23 cellular contexts compared by ENCODE assay signal in genomic region chr3:65851827-65852226, GRCh38.
DNase-seq lines count a peak whose midpoint lies in the region; ATAC-seq, FAIRE-seq and TF ChIP-seq lines count a peak whose summit lies in the region.
"Had no signal": no experiment of that assay in that cellular context is flagged by ENCODE, and none has a peak within 500 bp of the region (broad histone marks: within the 10 kb centered on the region; RNA-seq: fewer than 3 reads in every experiment).

No MANE protein-coding gene starts in this region.

- H3K36me3 ChIP-seq in fibroblast of lung (ENCODE audit: control insufficient read depth, insufficient read depth, low read length) (no peaks in the 10 kb centered on the region), neural progenitor cell (no peaks in the 10 kb centered on the region)
- H3K36me3 ChIP-seq: HAP-1, lower lobe of right lung, uterus had no signal

- intact Hi-C loops in dorsolateral prefrontal cortex (cut with DNase I) = no loop called here

- no peak overlapping the region for H2AFZ ChIP-seq in fibroblast of lung (ENCODE audit: low read length)
- H2AFZ ChIP-seq in neural progenitor cell (replicated peaks) = no peak overlapping the region

- no peaks in the 10 kb centered on the region for H3K27me3 ChIP-seq in fibroblast of lung (ENCODE audit: control insufficient read depth, insufficient read depth, low read length)
- no peaks in the 10 kb centered on the region for H3K27me3 ChIP-seq in neural progenitor cell
- H3K27me3 ChIP-seq in dorsolateral prefrontal cortex = no peaks in the 10 kb centered on the region
- H3K27me3 ChIP-seq: uterus had no signal

- H3K4me3 ChIP-seq in fibroblast of lung (replicated peaks in 1 of 4; ENCODE audit: control extremely low read depth in 1 of 4, insufficient read depth in 1 of 4, low read depth in 3 of 4, low read length in 4 of 4) (no peak overlapping the region), neural progenitor cell (no peak overlapping the region), dorsolateral prefrontal cortex (no peak overlapping the region)
- H3K4me3 ChIP-seq: HAP-1, K562, lower lobe of right lung, smooth muscle cell, uterus had no signal

- peaks cover 3% of the 10 kb centered on the region for H3F3A ChIP-seq in neural progenitor cell (ENCODE audit: low read depth)

- H3K4me3 Mint-ChIP-seq in neural progenitor cell = no peak overlapping the region
- H3K4me3 Mint-ChIP-seq: naive thymus-derived CD4-positive, alpha-beta T cell had no signal

- H3K4me1 Mint-ChIP-seq in neural progenitor cell = peaks cover 6% of the 10 kb centered on the region

- no peak for TF ChIP-seq POLR2A in GM12892 (IDR thresholded peaks at IDR 0.05; ENCODE audit: low read depth, low read length)

- no peak overlapping the region for H3K9ac ChIP-seq in fibroblast of lung (ENCODE audit: insufficient read depth, low read length)
- no peak overlapping the region for H3K9ac ChIP-seq in neural progenitor cell

- peaks cover 3% of the 10 kb centered on the region for H3K27me3 Mint-ChIP-seq in neural progenitor cell (ENCODE audit: insufficient read depth, low read depth)

- H3K9me3 ChIP-seq in fibroblast of lung (ENCODE audit: control insufficient read depth, insufficient read depth, low read depth, low read length) (no peaks in the 10 kb centered on the region), neural progenitor cell (ENCODE audit: low read depth) (no peaks in the 10 kb centered on the region)
- H3K9me3 ChIP-seq: HAP-1, lower lobe of right lung, uterus had no signal

- H3K4me2 ChIP-seq in fibroblast of lung (ENCODE audit: extremely low read depth, insufficient read depth, low read length) (no peak overlapping the region), neural progenitor cell (no peak overlapping the region)
- H3K4me2 ChIP-seq: smooth muscle cell had no signal

- H3K27ac Mint-ChIP-seq in neural progenitor cell = peak overlapping the region; percentile 12
- H3K27ac Mint-ChIP-seq: activated naive CD4-positive, alpha-beta T cell treated with anti-CD3 and anti-CD28 coated beads, Interleukin-2, amount 50 U/mL, for 72 hours; naive thymus-derived CD4-positive, alpha-beta T cell had no signal

- H3K4me1 ChIP-seq in fibroblast of lung (ENCODE audit: control insufficient read depth, extremely low read depth, insufficient read depth, low read length) (no peaks in the 10 kb centered on the region), neural progenitor cell (no peaks in the 10 kb centered on the region)
- H3K4me1 ChIP-seq: uterus had no signal

- H3K36me3 Mint-ChIP-seq in neural progenitor cell = no peaks in the 10 kb centered on the region
- H3K36me3 Mint-ChIP-seq: activated naive CD4-positive, alpha-beta T cell treated with anti-CD3 and anti-CD28 coated beads, Interleukin-2, amount 50 U/mL, for 72 hours; naive thymus-derived CD4-positive, alpha-beta T cell had no signal

- peaks cover 3% of the 10 kb centered on the region for H4K20me1 ChIP-seq in fibroblast of lung (ENCODE audit: control insufficient read depth, extremely low read depth, insufficient read depth, low read length)
- H4K20me1 ChIP-seq in neural progenitor cell (ENCODE audit: low read depth) = peaks cover 9% of the 10 kb centered on the region

- peak; percentile 27 for FAIRE-seq in GM12892 (lab: Jason Lieb, UNC)
- FAIRE-seq: endometrium, K562 had no signal

- H3K79me2 ChIP-seq in fibroblast of lung (ENCODE audit: control insufficient read depth, insufficient read depth, low read length) (no peaks in the 10 kb centered on the region), neural progenitor cell (ENCODE audit: low read depth) (no peaks in the 10 kb centered on the region)

- H3K27ac ChIP-seq in fibroblast of lung (ENCODE audit: insufficient read depth, low read length) = no peak overlapping the region
- H3K27ac ChIP-seq in neural progenitor cell = no peak overlapping the region
- no peak overlapping the region for H3K27ac ChIP-seq in dorsolateral prefrontal cortex
- H3K27ac ChIP-seq: lower lobe of right lung, uterus had no signal

- no peak for ATAC-seq in HG03469 (IDR thresholded peaks at IDR 0.05; ENCODE audit: unreplicated experiment)
- ATAC-seq: activated naive CD4-positive, alpha-beta T cell treated with anti-CD3 and anti-CD28 coated beads, Interleukin-2, amount 50 U/mL, for 72 hours; K562; naive thymus-derived CD4-positive, alpha-beta T cell had no signal

- TF ChIP-seq CTCF in fibroblast of lung (conservative IDR thresholded peaks at IDR 0.05 in 1 of 2, IDR thresholded peaks at IDR 0.05 in 1 of 2; ENCODE audit: low read depth in 1 of 2, low read length in 2 of 2) = no peak
- TF ChIP-seq CTCF in neural progenitor cell (IDR thresholded peaks at IDR 0.05) = no peak
- TF ChIP-seq CTCF in dorsolateral prefrontal cortex (IDR thresholded peaks at IDR 0.05 in 54 of 56, conservative IDR thresholded peaks at IDR 0.05 in 2 of 56; ENCODE audit: low read depth in 1 of 56, partially characterized antibody in 56 of 56) = no peak

- no peak for DNase-seq in GM12892 (ENCODE audit: insufficient read length)
- peak; percentile 77 for DNase-seq in amniotic epithelial cell (ENCODE audit: low read depth)
- peak; percentile 85 to 87 for DNase-seq in fibroblast of lung (ENCODE audit: low read depth in 2 of 2)
- DNase-seq in neural progenitor cell (ENCODE audit: low spot score) = no peak
- DNase-seq in dorsolateral prefrontal cortex = no peak
- DNase-seq in anterior cingulate cortex (lab: John Stamatoyannopoulos, UW) = no peak
- DNase-seq in medulla oblongata (ENCODE audit: extremely low spot score) = no peak
- DNase-seq: activated CD4-positive, CD25-positive, alpha-beta regulatory T cell; head of caudate nucleus; lower lobe of right lung; MV-4-11; naive thymus-derived CD4-positive, alpha-beta T cell; NCI-H187 treated with DMSO at 0.1 percent for 48 hours; posterior cingulate gyrus; stimulated activated CD4-positive, alpha-beta T cell treated with anti-CD3 and anti-CD28 coated beads, Interleukin-4, amount 100 ng/mL, for 4 hours; T-helper 2 cell; uterus had no signal

- no peaks in the 10 kb centered on the region for H3K9me3 Mint-ChIP-seq in neural progenitor cell

Comparison
In these comparisons a context has a peak if more than half of its experiments do, and no peak if none do; other contexts are left out.
1. DNase-seq: peak in amniotic epithelial cell (single experiment) and fibroblast of lung (2 of 2); none in GM12892 (single experiment), neural progenitor cell (single experiment), dorsolateral prefrontal cortex (0 of 10), anterior cingulate cortex (0 of 58) and medulla oblongata (single experiment).